In the genomic region with DNA sequence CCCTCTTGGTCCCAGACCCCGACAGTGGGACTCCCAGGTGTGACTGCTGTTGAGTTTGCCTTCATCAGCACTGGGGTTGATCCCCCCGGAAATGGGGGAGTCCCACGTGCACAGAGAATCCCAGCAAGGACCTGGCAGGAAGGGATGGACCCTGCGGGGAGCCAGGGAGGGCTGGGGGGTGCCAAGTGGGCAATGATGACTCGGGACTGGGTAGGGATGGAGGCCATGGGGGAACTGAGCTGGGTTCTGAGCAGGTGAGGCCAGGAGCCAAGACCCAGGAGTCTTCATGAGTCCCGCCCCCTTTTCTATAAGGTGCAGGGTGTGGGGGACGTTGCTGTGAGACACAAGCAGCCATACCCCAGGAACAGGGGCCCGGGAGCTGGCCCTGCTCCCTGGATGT, we compare ENCODE assay signal across 18 cellular contexts.
"Had no signal": no experiment of that assay in that cellular context is flagged by ENCODE, and none has a peak within 500 bp of the region (broad histone marks: within the 10 kb centered on the region; RNA-seq: fewer than 3 reads in every experiment).

No MANE protein-coding gene starts in this region.

- H3K36me3 ChIP-seq: colonic mucosa, esophagus squamous epithelium, left lung, neutrophil, tibial artery, upper lobe of left lung, vagina had no signal

- H3K9me3 ChIP-seq: colonic mucosa, esophagus squamous epithelium, left lung, neutrophil, tibial artery, upper lobe of left lung, vagina had no signal

- H3K4me3 ChIP-seq: colonic mucosa, esophagus squamous epithelium, left lung, smooth muscle cell, tibial artery, upper lobe of left lung, vagina had no signal

- H3K4me2 ChIP-seq: smooth muscle cell had no signal

- ATAC-seq: left lung; stimulated activated memory B cell treated with anti-CD40 and anti-IgM and Interleukin-4, amounts not matched to agents 10 μg/mL and 1 μg/mL and 100 μg/mL, for 72 hours had no signal

- FAIRE-seq: islet of Langerhans had no signal

- DNase-seq: colonic mucosa; dermis blood vessel endothelial cell; esophagus squamous epithelium; foreskin fibroblast; hippocampal formation; left lung; mesendoderm; naive B cell; nephron progenitor cell; stimulated activated CD4-positive, alpha-beta T cell treated with anti-CD3 and anti-CD28 coated beads, Interleukin-4, amount 100 ng/mL, for 1 hour; stimulated activated CD8-positive, alpha-beta memory T cell treated with anti-CD3 and anti-CD28 coated beads, Interleukin-4, amount 100 ng/mL, for 48 hours; tibial artery had no signal

- H3K27me3 ChIP-seq: colonic mucosa, upper lobe of left lung, vagina had no signal

- H3K4me1 ChIP-seq: colonic mucosa had no signal

- H3K27ac ChIP-seq: colonic mucosa, esophagus squamous epithelium, left lung, neutrophil, tibial artery, upper lobe of left lung, vagina had no signal
